Comparison of ENCODE assay signal across 1 cellular context in the genomic region with DNA sequence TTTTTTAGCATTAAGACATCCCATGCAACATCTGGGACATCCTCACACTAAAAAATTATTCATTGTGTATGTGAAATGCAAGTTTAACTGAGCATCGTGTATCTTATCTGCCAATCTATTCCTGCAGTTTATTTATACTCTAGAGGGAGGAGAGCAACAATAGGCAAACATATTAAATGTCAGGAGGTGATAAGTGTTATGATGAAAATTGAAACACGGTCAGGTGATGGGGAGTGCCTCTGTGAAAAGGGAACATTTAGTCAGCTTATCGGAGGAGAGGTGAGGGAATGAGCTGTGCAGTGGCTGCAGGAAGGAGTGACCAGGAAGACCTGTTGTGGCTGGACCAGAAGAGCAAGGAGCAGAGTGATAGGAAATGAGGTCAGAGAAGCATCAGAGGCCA.
TF ChIP-seq lines count a peak whose summit lies in the region.

No MANE protein-coding gene starts in this region.

TF ChIP-seq in IMR-90, 13 proteins besides CTCF, POLR2A, EP300 and RAD21 (continued from another document):
- no peak for TF ChIP-seq SMC3 (IDR thresholded peaks at IDR 0.05; ENCODE audit: low read depth, low read length)
- TF ChIP-seq RFX5 (IDR thresholded peaks at IDR 0.05; ENCODE audit: low read depth, low read length), result no peak
- no peak for TF ChIP-seq BHLHE40 (IDR thresholded peaks at IDR 0.05; ENCODE audit: low read depth, low read length)
- no peak for TF ChIP-seq RCOR1 (IDR thresholded peaks at IDR 0.05; ENCODE audit: insufficient replicate concordance, low read length)
